8 cellular contexts compared by ENCODE assay signal in genomic region chr12:47820631-47821345, GRCh38. TPM values are rescaled to one million over a fixed set of nuclear protein-coding genes. Genes with fewer than 3 reads are reported as not detected.
A peak's percentile ranks its signal among the peaks of the same experiment; 100 is the strongest.
DNase-seq lines count a peak whose midpoint lies in the region; ATAC-seq and TF ChIP-seq lines count a peak whose summit lies in the region.

No MANE protein-coding gene starts in this region.

- H3K4me3 ChIP-seq in skeletal muscle tissue (ENCODE audit: low read length in 3 of 3) = peak overlapping the region; percentile 75 to 94 (median 93)

- H3K36me3 ChIP-seq in skeletal muscle tissue (ENCODE audit: control insufficient read depth in 3 of 3, insufficient read depth in 3 of 3, low read length in 3 of 3) = peaks cover 0 to 4% (median 0%) of the 10 kb centered on the region in 3 donors

- H3K27ac Mint-ChIP-seq in immature natural killer cell = peak overlapping the region; percentile 88 to 95 (median 93)

- no peaks in the 10 kb centered on the region for H3K9me3 Mint-ChIP-seq in immature natural killer cell

- no peak for TF ChIP-seq POLR2A in GM18505 (IDR thresholded peaks at IDR 0.05; ENCODE audit: borderline replicate concordance, extremely low read depth, insufficient read depth, insufficient read length)

- in situ Hi-C loops in G401 (cut with HindIII; ENCODE audit: low sequenced_read_pairs) (no loop called here), T47D (cut with HindIII; ENCODE audit: low pct_unique_long_range_greater_than_20kb, low sequenced_read_pairs) (no loop called here)

- H3K9me3 ChIP-seq in skeletal muscle tissue (ENCODE audit: control insufficient read depth in 3 of 3, low read length in 3 of 3) = no peaks in the 10 kb centered on the region

- H3K27ac ChIP-seq in skeletal muscle tissue (ENCODE audit: low read depth, low read length) = peak overlapping the region; percentile 93

- no peaks in the 10 kb centered on the region for H3K36me3 Mint-ChIP-seq in immature natural killer cell

- ATAC-seq in HG02759 (IDR thresholded peaks at IDR 0.05; ENCODE audit: unreplicated experiment) (no peak), GM19395 (IDR thresholded peaks at IDR 0.05; ENCODE audit: unreplicated experiment) (no peak), GM18505 (IDR thresholded peaks at IDR 0.05; ENCODE audit: unreplicated experiment) (no peak)

- peak overlapping the region; percentile 74 to 94 (median 76) for H3K9ac ChIP-seq in skeletal muscle tissue (ENCODE audit: low read depth in 1 of 3, low read length in 3 of 3)

- peaks cover 73 to 83% (median 82%) of the 10 kb centered on the region in 3 donors for H3K4me1 ChIP-seq in skeletal muscle tissue (ENCODE audit: control insufficient read depth in 3 of 3, insufficient read depth in 3 of 3, low read length in 3 of 3)

- H3K27me3 Mint-ChIP-seq in immature natural killer cell (ENCODE audit: low read depth in 3 of 3) = peaks cover 8 to 17% (median 8%) of the 10 kb centered on the region in 3 donors

- H3K27me3 ChIP-seq in skeletal muscle tissue (ENCODE audit: control insufficient read depth in 3 of 3, insufficient read depth in 3 of 3, low read length in 3 of 3) = no peaks in the 10 kb centered on the region

- peak overlapping the region; percentile 83 to 89 (median 87) for H3K4me3 Mint-ChIP-seq in immature natural killer cell

- peak; percentile 59 for DNase-seq in G401 (ENCODE audit: low spot score)
- DNase-seq in NCI-H226 = peak; percentile 98
- peak; percentile 87 to 90 for DNase-seq in T47D (ENCODE audit: low read depth in 1 of 2, low spot score in 1 of 2)
- DNase-seq in immature natural killer cell = no peak

- peaks cover 55 to 74% of the 10 kb centered on the region in 2 donors for H3K4me1 Mint-ChIP-seq in immature natural killer cell

RNA-seq across cellular contexts. Expression of gene HDAC7, which starts 1.1 kb away (rescaled TPM):
- 26.8 and 46.8 TPM in 2 replicates for total RNA-seq in G401 (2014; rRNA removed; shearing (Covaris generic))
- 10 to 100 TPM in 2 of 3 donors, 1 to 10 TPM in 1; 5.9 to 29.1 (median 11.5) TPM for polyA plus RNA-seq in immature natural killer cell
- total RNA-seq in skeletal muscle tissue = 21.4 TPM

RNA-seq across cellular contexts. Expression of gene SLC48A1, which starts 47.8 kb away (rescaled TPM):
- 32.3 and 34.4 TPM in 2 replicates for total RNA-seq in G401 (2014; rRNA removed; shearing (Covaris generic))
- polyA plus RNA-seq in immature natural killer cell = 1 to 10 TPM in 2 of 3 donors, under 1 TPM in 1; 0.54 to 5.6 (median 3.1) TPM
- 7.8 TPM for total RNA-seq in skeletal muscle tissue

Comparison
In these comparisons a context has a peak if more than half of its experiments do, and no peak if none do; other contexts are left out.
1. DNase-seq: peak in G401 (single experiment), NCI-H226 (single experiment) and T47D (2 of 2); none in immature natural killer cell (0 of 3).